ENCODE assay signal across 8 cellular contexts in genomic region chr17:50707296-50708049, GRCh38. TPM values are rescaled to one million over a fixed set of nuclear protein-coding genes. Genes with fewer than 3 reads are reported as not detected.
DNase-seq lines count a peak whose midpoint lies in the region; ATAC-seq and TF ChIP-seq lines count a peak whose summit lies in the region.

TSS of gene ANKRD40 (minus strand) at chr17:50707914. CDS start at chr17:50707654, 260 bp downstream.

- H3K27ac ChIP-seq in HUES48 (ENCODE audit: low read depth, low read length) (peak within 1 kb of the TSS; percentile 86), endodermal cell (ENCODE audit: low read depth, low read length) (peak within 1 kb of the TSS; percentile 82), mesodermal cell (ENCODE audit: low read depth, low read length, severe bottlenecking) (peak within 1 kb of the TSS; percentile 93)

- H3K27ac Mint-ChIP-seq in endodermal cell = peak within 1 kb of the TSS; percentile 96

- H3K27me3 Mint-ChIP-seq in endodermal cell (ENCODE audit: insufficient read depth) = no peaks in the 10 kb centered on the region

- H3K9me3 Mint-ChIP-seq in endodermal cell = no peaks in the 10 kb centered on the region

- peaks cover 20% of the 10 kb centered on the region for H3K36me3 Mint-ChIP-seq in endodermal cell (ENCODE audit: low read depth)

- H3K9me3 ChIP-seq in HUES48 (ENCODE audit: control insufficient read depth, insufficient read depth, low read length) (no peaks in the 10 kb centered on the region), NT2/D1 (ENCODE audit: insufficient read depth, low read length) (no peaks in the 10 kb centered on the region), endodermal cell (ENCODE audit: control insufficient read depth, low read length) (no peaks in the 10 kb centered on the region), mesodermal cell (ENCODE audit: control insufficient read depth, low read length) (no peaks in the 10 kb centered on the region)

- WGBS in endodermal cell (ENCODE audit: insufficient coverage in 1 of 2, insufficient read length in 1 of 2), 2 experiments = 0% methylated on average over 27 to 74 of the region's 74 CpGs
- WGBS in mesodermal cell (ENCODE audit: insufficient coverage in 2 of 2), 2 experiments = 0 to 1% methylated on average over 50 to 55 of the region's 74 CpGs

- H3K4me3 ChIP-seq in HUES48 (ENCODE audit: low read depth, low read length) (peak within 1 kb of the TSS; percentile 92), NT2/D1 (ENCODE audit: insufficient read length, low read depth) (peak within 1 kb of the TSS; percentile 92), endodermal cell (ENCODE audit: low read length) (peak within 1 kb of the TSS; percentile 94), mesodermal cell (ENCODE audit: extremely low read depth, insufficient read depth, low read length, poor library complexity, severe bottlenecking) (peak within 1 kb of the TSS; percentile 64)

- peaks cover 27% of the 10 kb centered on the region for H3K4me1 Mint-ChIP-seq in endodermal cell

- in situ Hi-C loops in Caki2 (cut with HindIII; ENCODE audit: low pct_unique_long_range_greater_than_20kb, low sequenced_read_pairs) = no loop called here

- peaks cover 17% of the 10 kb centered on the region for H3K4me1 ChIP-seq in HUES48 (ENCODE audit: control insufficient read depth, insufficient read depth, low read length)
- H3K4me1 ChIP-seq in NT2/D1 (ENCODE audit: insufficient read depth, insufficient read length) = no peaks in the 10 kb centered on the region
- peaks cover 3% of the 10 kb centered on the region for H3K4me1 ChIP-seq in endodermal cell (ENCODE audit: control insufficient read depth, insufficient read depth, low read length)
- peaks cover 14% of the 10 kb centered on the region for H3K4me1 ChIP-seq in mesodermal cell (ENCODE audit: control insufficient read depth, insufficient read depth, low read length, poor library complexity, severe bottlenecking)

- no peaks in the 10 kb centered on the region for H3K27me3 ChIP-seq in HUES48 (ENCODE audit: control insufficient read depth, insufficient read depth, low read length)
- no peaks in the 10 kb centered on the region for H3K27me3 ChIP-seq in NT2/D1 (ENCODE audit: insufficient read depth, insufficient read length)
- H3K27me3 ChIP-seq in endodermal cell (ENCODE audit: control insufficient read depth, insufficient read depth, low read length, poor library complexity, severe bottlenecking) = no peaks in the 10 kb centered on the region

- H3K36me3 ChIP-seq in HUES48 (ENCODE audit: control insufficient read depth, insufficient read depth, low read length) (peaks cover 20% of the 10 kb centered on the region; the same call in 1 of the 2 replicates), NT2/D1 (ENCODE audit: insufficient read depth, insufficient read length, low read length) (peaks cover 30% of the 10 kb centered on the region), endodermal cell (ENCODE audit: control insufficient read depth, insufficient read depth, low read length) (peaks cover 11% of the 10 kb centered on the region), mesodermal cell (ENCODE audit: control insufficient read depth, insufficient read depth, low read length) (peaks cover 31% of the 10 kb centered on the region)

- ATAC-seq in GM21423 (IDR thresholded peaks at IDR 0.05; ENCODE audit: unreplicated experiment) = peak; percentile 78

- peak within 1 kb of the TSS; percentile 84 for H3K4me3 Mint-ChIP-seq in endodermal cell

- H3K9ac ChIP-seq in HUES48 (ENCODE audit: low read depth, low read length) (peak within 1 kb of the TSS; percentile 83), NT2/D1 (ENCODE audit: insufficient read length, low read depth) (peak within 1 kb of the TSS; percentile 99), endodermal cell (ENCODE audit: extremely low read depth, low read length, poor library complexity, severe bottlenecking) (peak within 1 kb of the TSS; percentile 70)

- no peak for TF ChIP-seq CTCF in endodermal cell (conservative IDR thresholded peaks at IDR 0.05)

- DNase-seq in Caki2 (ENCODE audit: low read depth) = peak; percentile 91
- DNase-seq in NT2/D1 (ENCODE audit: low read depth, low spot score) = no peak
- DNase-seq in activated CD8-positive, alpha-beta memory T cell treated with anti-CD3 and anti-CD28 coated beads, Interleukin-2, amount 50 U/mL, for 1 hour (ENCODE audit: extremely low read depth) = peak; percentile 65
- DNase-seq in endodermal cell = peak; percentile 93
- peak; percentile 86 for DNase-seq in stimulated activated CD8-positive, alpha-beta memory T cell treated with anti-CD3 and anti-CD28 coated beads, Interleukin-15, amount 100 ng/mL, for 24 hours (ENCODE audit: low read depth)

RNA-seq across cellular contexts. Expression of gene ANKRD40, which starts in this region (rescaled TPM):
- total RNA-seq in Caki2 (2014; rRNA removed; shearing (Covaris generic); ENCODE audit: low replicate concordance) = 29.7 and 44.3 TPM in 2 replicates
- total RNA-seq in endodermal cell = 10 to 100 TPM; 44.9 to 60.3 TPM
- 38.1 TPM for polyA plus RNA-seq in endodermal cell (2013, experiment 1 of 2)
- polyA plus RNA-seq in endodermal cell (2013, experiment 2 of 2) = 37.3 TPM
- polyA plus RNA-seq in mesodermal cell (2013, experiment 1 of 2) = 38.9 TPM
- 35.9 TPM for polyA plus RNA-seq in mesodermal cell (2013, experiment 2 of 2)
